In genomic region chr16:27779719-27780161, GRCh38 we compare ENCODE assay signal across 9 cellular contexts.
DNase-seq lines count a peak whose midpoint lies in the region; ATAC-seq and TF ChIP-seq lines count a peak whose summit lies in the region.
"Had no signal": no experiment of that assay in that cellular context is flagged by ENCODE, and none has a peak within 500 bp of the region (broad histone marks: within the 10 kb centered on the region; RNA-seq: fewer than 3 reads in every experiment).

No MANE protein-coding gene starts in this region.

- H3K27ac ChIP-seq in cardiac muscle cell (no peak overlapping the region), heart right ventricle (no peak overlapping the region)
- H3K27ac ChIP-seq: coronary artery had no signal

- H3K4me3 ChIP-seq in cardiac muscle cell (no peak overlapping the region), heart right ventricle (no peak overlapping the region)
- H3K4me3 ChIP-seq: coronary artery had no signal

- H3K9me3 ChIP-seq in cardiac muscle cell (ENCODE audit: low read depth) (no peaks in the 10 kb centered on the region), heart right ventricle (no peaks in the 10 kb centered on the region)

- no peaks in the 10 kb centered on the region for H3K4me1 ChIP-seq in cardiac muscle cell (ENCODE audit: low read depth)
- peaks cover 0 to 8% (median 0%) of the 10 kb centered on the region in 9 donors for H3K4me1 ChIP-seq in heart right ventricle

- H3K36me3 ChIP-seq in cardiac muscle cell (no peaks in the 10 kb centered on the region), heart right ventricle (peaks cover 0 to 29% (median 0%) of the 10 kb centered on the region in 9 donors)

- DNase-seq in cardiac muscle cell (ENCODE audit: low read depth in 1 of 2, low spot score in 1 of 2) (peak; percentile 56 to 58), heart right ventricle (no peak), anterior cingulate cortex (lab: John Stamatoyannopoulos, UW) (peak in 45 of 58 donors; percentile 8 to 72 (median 44)), inferior parietal cortex (ENCODE audit: extremely low spot score) (peak; percentile 70), ureter (ENCODE audit: low spot score) (peak; percentile 65), NCI-H345 treated with DMSO at 0.1 percent for 48 hours (lab: John Stamatoyannopoulos, UW; ENCODE audit: unreplicated experiment) (no peak), erythroblast (lab: John Stamatoyannopoulos, UW) (no peak)

- no peak for ATAC-seq in heart right ventricle
- ATAC-seq in GM18858 (IDR thresholded peaks at IDR 0.05; ENCODE audit: unreplicated experiment) = no peak

- TF ChIP-seq CTCF in cardiac muscle cell (IDR thresholded peaks at IDR 0.05; ENCODE audit: low read depth, low read length) = peak; percentile 67
- peak in 4 of 9 donors; percentile 9 to 26 (median 14) for TF ChIP-seq CTCF in heart right ventricle (IDR thresholded peaks at IDR 0.05)

- TF ChIP-seq POLR2A in erythroblast (IDR thresholded peaks at IDR 0.05; ENCODE audit: low read length) = no peak

- intact Hi-C loops in heart right ventricle (cut with DNase I) = no loop called here

- 75 to 76% methylated on average over 21 of the region's 21 CpGs for WGBS in heart right ventricle, 2 donors

- no peaks in the 10 kb centered on the region for H3K27me3 ChIP-seq in cardiac muscle cell
- peaks cover 0 to 8% (median 0%) of the 10 kb centered on the region in 7 donors for H3K27me3 ChIP-seq in heart right ventricle

Comparison
In these comparisons a context has a peak if more than half of its experiments do, and no peak if none do; other contexts are left out.
1. DNase-seq: peak in cardiac muscle cell (2 of 2), anterior cingulate cortex (45 of 58), inferior parietal cortex (single experiment) and ureter (single experiment); none in heart right ventricle (0 of 2), NCI-H345 treated with DMSO at 0.1 percent for 48 hours (single experiment) and erythroblast (0 of 2).